Comparison of ENCODE assay signal across 8 cellular contexts in genomic region chr6:154733610-154734379, GRCh38. TPM values are rescaled to one million over a fixed set of nuclear protein-coding genes. Genes with fewer than 3 reads are reported as not detected.
A peak's percentile ranks its signal among the peaks of the same experiment; 100 is the strongest.
DNase-seq lines count a peak whose midpoint lies in the region; ATAC-seq and TF ChIP-seq lines count a peak whose summit lies in the region.

No MANE protein-coding gene starts in this region.

- H3K4me1 Mint-ChIP-seq in dendritic cell treated with granulocyte-macrophage colony-stimulating factor and Interleukin-4, amounts not matched to agents 40 ng/mL and 50 ng/mL, for 4 days (ENCODE audit: low read depth): peaks cover 42% of the 10 kb centered on the region

- no peaks in the 10 kb centered on the region for H3K27me3 ChIP-seq in left lung

- no peaks in the 10 kb centered on the region for H3K9me3 Mint-ChIP-seq in dendritic cell treated with granulocyte-macrophage colony-stimulating factor and Interleukin-4, amounts not matched to agents 40 ng/mL and 50 ng/mL, for 4 days

- no peaks in the 10 kb centered on the region for H3K9me3 ChIP-seq in left lung

- H3K27ac ChIP-seq in C4-2B: peak overlapping the region; percentile 97
- peak overlapping the region; percentile 100 for H3K27ac ChIP-seq in left lung

- H3K27ac Mint-ChIP-seq in dendritic cell treated with granulocyte-macrophage colony-stimulating factor and Interleukin-4, amounts not matched to agents 40 ng/mL and 50 ng/mL, for 4 days: peak overlapping the region; percentile 99

- H3K36me3 ChIP-seq in left lung: no peaks in the 10 kb centered on the region

- peak overlapping the region; percentile 93 to 94 for H3K4me3 ChIP-seq in left lung

- peaks cover 0 to 51% of the 10 kb centered on the region in 2 donors for H3K4me1 ChIP-seq in left lung

- TF ChIP-seq CTCF in C4-2B (conservative IDR thresholded peaks at IDR 0.05) (0 out of 2 replicates have a peak, but pooled peaks have one; percentile 44), left lung (IDR thresholded peaks at IDR 0.05) (no peak)

- ATAC-seq in GM19395 (IDR thresholded peaks at IDR 0.05; ENCODE audit: unreplicated experiment): peak; percentile 70
- ATAC-seq in HG03558 (IDR thresholded peaks at IDR 0.05; ENCODE audit: extremely low read depth, unreplicated experiment): peak; percentile 51
- ATAC-seq in left lung: peak; percentile 96

- intact Hi-C loops in dendritic cell treated with granulocyte-macrophage colony-stimulating factor and Interleukin-4, amounts not matched to agents 40 ng/mL and 50 ng/mL, for 4 days (cut with micrococcal nuclease): loop anchor here (1.0 to 10.0 kb wide), 3 partner anchors 58 to 379 kb away; partner anchors contain the start of gene IPCEF1
- intact Hi-C loops in left lung (cut with DNase I): no loop called here

- DNase-seq in NCI-H748 (lab: John Stamatoyannopoulos, UW; ENCODE audit: unreplicated experiment) (peak; percentile 98), left lung (peak; percentile 98 to 99)
- DNase-seq in activated CD4-positive, alpha-beta T cell treated with anti-CD3 and anti-CD28 coated beads, Interleukin-2, amount 50 U/mL, for 24 hours (ENCODE audit: low read depth in 1 of 2, low spot score in 1 of 2): peak; percentile 79 to 89
- DNase-seq in stimulated activated CD4-positive, alpha-beta T cell treated with anti-CD3 and anti-CD28 coated beads, Interleukin-2, amount 100 ng/mL, for 4 hours (ENCODE audit: low read depth): peak; percentile 80

- H3K36me3 Mint-ChIP-seq in dendritic cell treated with granulocyte-macrophage colony-stimulating factor and Interleukin-4, amounts not matched to agents 40 ng/mL and 50 ng/mL, for 4 days (ENCODE audit: low read depth): peaks cover 42% of the 10 kb centered on the region

- H3K4me3 Mint-ChIP-seq in dendritic cell treated with granulocyte-macrophage colony-stimulating factor and Interleukin-4, amounts not matched to agents 40 ng/mL and 50 ng/mL, for 4 days: peak overlapping the region; percentile 94

- H3K27me3 Mint-ChIP-seq in dendritic cell treated with granulocyte-macrophage colony-stimulating factor and Interleukin-4, amounts not matched to agents 40 ng/mL and 50 ng/mL, for 4 days: peaks cover 3% of the 10 kb centered on the region

RNA-seq across cellular contexts. Expression of gene SCAF8, which starts 0.6 kb away (rescaled TPM):
- total RNA-seq in left lung: 10 to 100 TPM; 34.3 to 34.7 TPM

Comparison
In these comparisons a context has a peak if more than half of its experiments do, and no peak if none do; other contexts are left out.
1. Peak in every context shown above with its lines: DNase-seq, ATAC-seq, H3K4me3 ChIP-seq and H3K27ac ChIP-seq.